ENCODE assay signal across 27 cellular contexts in genomic region chr20:46575794-46576495, GRCh38. TPM values are rescaled to one million over a fixed set of nuclear protein-coding genes. Genes with fewer than 3 reads are reported as not detected.
A peak's percentile ranks its signal among the peaks of the same experiment; 100 is the strongest.
DNase-seq lines count a peak whose midpoint lies in the region; ATAC-seq and TF ChIP-seq lines count a peak whose summit lies in the region.
"Had no signal": no experiment of that assay in that cellular context is flagged by ENCODE, and none has a peak within 500 bp of the region (broad histone marks: within the 10 kb centered on the region; RNA-seq: fewer than 3 reads in every experiment).

No MANE protein-coding gene starts in this region.

- no peaks in the 10 kb centered on the region for H4K20me1 ChIP-seq in BLaER1

- DNase-seq in RWPE2 (ENCODE audit: low spot score) (peak; percentile 55), neural crest cell (ENCODE audit: low read depth, low spot score) (no peak), immature natural killer cell (no peak), NCI-H1105 treated with DMSO at 0.1 percent for 48 hours (lab: John Stamatoyannopoulos, UW) (no peak)
- DNase-seq: activated CD4-positive, CD25-positive, alpha-beta regulatory T cell treated with anti-CD3 and anti-CD28 coated beads, Interleukin-2, amount 50 U/mL, for 72 hours; EL; head of caudate nucleus; kidney glomerular epithelial cell; NCI-H2029 treated with DMSO at 0.1 percent for 48 hours; NCI-H345; NCI-H82; nucleus accumbens; SHP77 treated with DMSO at 0.1 percent for 48 hours; stimulated activated CD4-positive, alpha-beta T cell treated with anti-CD3 and anti-CD28 coated beads, Interleukin-2, amount 100 ng/mL, for 24 hours; thyroid gland had no signal

- peak overlapping the region; percentile 19 for H3K27ac Mint-ChIP-seq in neural crest cell (ENCODE audit: unreplicated experiment)
- H3K27ac Mint-ChIP-seq in immature natural killer cell = no peak overlapping the region
- H3K27ac Mint-ChIP-seq: activated naive CD4-positive, alpha-beta T cell treated with anti-CD3 and anti-CD28 coated beads, Interleukin-2, amount 50 U/mL, for 72 hours; activated T-helper 1 cell treated with anti-CD3 and anti-CD28 coated beads, Interleukin-12 subunit alpha, Interleukin-12 subunit beta, Interleukin-2, Interleukin-4 antibody, amounts not matched to agents 30 ng/mL and 10 ng/mL and 1 ng/mL, durations not matched to agents 14 hours and 24 hours and 36 hours; stimulated activated memory B cell treated with anti-CD40 and anti-IgM and Interleukin-4, amounts not matched to agents 10 μg/mL and 1 μg/mL and 100 μg/mL, for 72 hours had no signal

- H3K9me3 Mint-ChIP-seq in neural crest cell = no peaks in the 10 kb centered on the region
- no peaks in the 10 kb centered on the region for H3K9me3 Mint-ChIP-seq in immature natural killer cell
- H3K9me3 Mint-ChIP-seq: activated naive CD4-positive, alpha-beta T cell treated with anti-CD3 and anti-CD28 coated beads, Interleukin-2, amount 50 U/mL, for 72 hours; activated T-helper 1 cell treated with anti-CD3 and anti-CD28 coated beads, Interleukin-12 subunit alpha, Interleukin-12 subunit beta, Interleukin-2, Interleukin-4 antibody, amounts not matched to agents 30 ng/mL and 10 ng/mL and 1 ng/mL, durations not matched to agents 14 hours and 24 hours and 36 hours; stimulated activated memory B cell treated with anti-CD40 and anti-IgM and Interleukin-4, amounts not matched to agents 10 μg/mL and 1 μg/mL and 100 μg/mL, for 72 hours had no signal

- POLR2A ChIA-PET in HEK293 (lab: Yijun Ruan, JAX) = interaction anchor here (0.6 kb wide), 1 partner anchor 553 kb away, joined by 3 read pairs; no protein-coding TSS in a partner anchor

- no peaks in the 10 kb centered on the region for H3K36me3 ChIP-seq in BLaER1
- H3K36me3 ChIP-seq in HEK293 (ENCODE audit: control insufficient read depth in 2 of 2, insufficient read depth in 1 of 2, low read length in 2 of 2) = no peaks in the 10 kb centered on the region
- no peaks in the 10 kb centered on the region for H3K36me3 ChIP-seq in RWPE2 (ENCODE audit: low read depth)
- H3K36me3 ChIP-seq: HAP-1, thyroid gland had no signal

- H3K4me3 Mint-ChIP-seq in neural crest cell (no peak overlapping the region), immature natural killer cell (no peak overlapping the region)
- H3K4me3 Mint-ChIP-seq: activated T-helper 1 cell treated with anti-CD3 and anti-CD28 coated beads, Interleukin-12 subunit alpha, Interleukin-12 subunit beta, Interleukin-2, Interleukin-4 antibody, amounts not matched to agents 30 ng/mL and 10 ng/mL and 1 ng/mL, durations not matched to agents 14 hours and 24 hours and 36 hours; stimulated activated memory B cell treated with anti-CD40 and anti-IgM and Interleukin-4, amounts not matched to agents 10 μg/mL and 1 μg/mL and 100 μg/mL, for 72 hours had no signal

- H3K4me1 Mint-ChIP-seq in neural crest cell (peaks cover 10% of the 10 kb centered on the region), immature natural killer cell (no peaks in the 10 kb centered on the region)

- CTCF ChIA-PET in HEK293 (lab: Yijun Ruan, JAX) = interaction anchor here (1.3 kb wide), 1 partner anchor 13 kb away, joined by 3 read pairs; no protein-coding TSS in a partner anchor

- H3K4me2 ChIP-seq in BLaER1 = peak overlapping the region; percentile 69

- H3K27me3 ChIP-seq in BLaER1 (no peaks in the 10 kb centered on the region), RWPE2 (ENCODE audit: insufficient read depth, poor library complexity, severe bottlenecking) (no peaks in the 10 kb centered on the region)
- H3K27me3 ChIP-seq: thyroid gland had no signal

- peaks cover 18% of the 10 kb centered on the region for H3K4me1 ChIP-seq in BLaER1
- no peaks in the 10 kb centered on the region for H3K4me1 ChIP-seq in HEK293 (ENCODE audit: control insufficient read depth, insufficient read depth, low read length)
- no peaks in the 10 kb centered on the region for H3K4me1 ChIP-seq in RWPE2 (ENCODE audit: insufficient read depth, poor library complexity, severe bottlenecking)
- H3K4me1 ChIP-seq: HAP-1 had no signal

- H3K27me3 Mint-ChIP-seq in neural crest cell (ENCODE audit: low read depth) (no peaks in the 10 kb centered on the region), immature natural killer cell (ENCODE audit: low read depth in 3 of 3) (peaks cover 8 to 9% (median 9%) of the 10 kb centered on the region in 3 donors)

- H3K27ac ChIP-seq in BLaER1 = no peak overlapping the region
- no peak overlapping the region for H3K27ac ChIP-seq in HEK293 (ENCODE audit: extremely low read depth, low read depth, low read length)
- no peak overlapping the region for H3K27ac ChIP-seq in RWPE2 (ENCODE audit: poor library complexity, severe bottlenecking)
- H3K27ac ChIP-seq: HL-60, skin epidermis, thyroid gland had no signal

- H3K36me3 Mint-ChIP-seq in neural crest cell (ENCODE audit: low read depth) (peaks cover 4% of the 10 kb centered on the region), immature natural killer cell (no peaks in the 10 kb centered on the region)
- H3K36me3 Mint-ChIP-seq: activated naive CD4-positive, alpha-beta T cell treated with anti-CD3 and anti-CD28 coated beads, Interleukin-2, amount 50 U/mL, for 72 hours; stimulated activated memory B cell treated with anti-CD40 and anti-IgM and Interleukin-4, amounts not matched to agents 10 μg/mL and 1 μg/mL and 100 μg/mL, for 72 hours had no signal

- ATAC-seq in RWPE2 (ENCODE audit: low read depth) (no peak), GM19023 (IDR thresholded peaks at IDR 0.05; ENCODE audit: unreplicated experiment) (no peak)
- ATAC-seq: stimulated activated memory B cell treated with anti-CD40 and anti-IgM and Interleukin-4, amounts not matched to agents 10 μg/mL and 1 μg/mL and 100 μg/mL, for 72 hours had no signal

- no peak for TF ChIP-seq CTCF in HEK293 (tag by site-specific recombination; IDR thresholded peaks at IDR 0.05)
- TF ChIP-seq CTCF in RWPE2 (IDR thresholded peaks at IDR 0.05; ENCODE audit: poor library complexity, severe bottlenecking) = no peak
- TF ChIP-seq CTCF in neural crest cell (conservative IDR thresholded peaks at IDR 0.05) = no peak

- H3K9me3 ChIP-seq in BLaER1 = peaks cover 2% of the 10 kb centered on the region; the same call in 1 of the 2 replicates
- H3K9me3 ChIP-seq in HEK293 (ENCODE audit: control insufficient read depth, insufficient read depth, low read depth, low read length) = no peaks in the 10 kb centered on the region
- no peaks in the 10 kb centered on the region for H3K9me3 ChIP-seq in RWPE2 (ENCODE audit: severe bottlenecking)
- H3K9me3 ChIP-seq: HAP-1, thyroid gland had no signal

- no peak overlapping the region for H3K9ac ChIP-seq in BLaER1

- no peak overlapping the region for H3K4me3 ChIP-seq in BLaER1
- no peak overlapping the region for H3K4me3 ChIP-seq in HEK293 (ENCODE audit: low read depth, low read length)
- no peak overlapping the region for H3K4me3 ChIP-seq in RWPE2 (ENCODE audit: severe bottlenecking)
- H3K4me3 ChIP-seq: HAP-1, skin epidermis, thyroid gland had no signal

TF ChIP-seq in HEK293, 187 proteins besides CTCF, POLR2A, EP300 and RAD21:
- TF ChIP-seq ZNF747 (tag by site-specific recombination; IDR thresholded peaks at IDR 0.05) (no peak), ZNF510 (tag by site-specific recombination; IDR thresholded peaks at IDR 0.05; ENCODE audit: insufficient replicate concordance) (no peak), SETDB1 (IDR thresholded peaks at IDR 0.05; ENCODE audit: insufficient read length, low read length) (no peak), GLIS2 (tag by site-specific recombination; IDR thresholded peaks at IDR 0.05) (no peak), ZSCAN30 (tag by site-specific recombination; IDR thresholded peaks at IDR 0.05) (no peak), ZFHX2 (tag by site-specific recombination; conservative IDR thresholded peaks at IDR 0.05) (peak; percentile 64), ZNF335 (tag by site-specific recombination; conservative IDR thresholded peaks at IDR 0.05) (no peak)
- TF ChIP-seq, protein P1, sequence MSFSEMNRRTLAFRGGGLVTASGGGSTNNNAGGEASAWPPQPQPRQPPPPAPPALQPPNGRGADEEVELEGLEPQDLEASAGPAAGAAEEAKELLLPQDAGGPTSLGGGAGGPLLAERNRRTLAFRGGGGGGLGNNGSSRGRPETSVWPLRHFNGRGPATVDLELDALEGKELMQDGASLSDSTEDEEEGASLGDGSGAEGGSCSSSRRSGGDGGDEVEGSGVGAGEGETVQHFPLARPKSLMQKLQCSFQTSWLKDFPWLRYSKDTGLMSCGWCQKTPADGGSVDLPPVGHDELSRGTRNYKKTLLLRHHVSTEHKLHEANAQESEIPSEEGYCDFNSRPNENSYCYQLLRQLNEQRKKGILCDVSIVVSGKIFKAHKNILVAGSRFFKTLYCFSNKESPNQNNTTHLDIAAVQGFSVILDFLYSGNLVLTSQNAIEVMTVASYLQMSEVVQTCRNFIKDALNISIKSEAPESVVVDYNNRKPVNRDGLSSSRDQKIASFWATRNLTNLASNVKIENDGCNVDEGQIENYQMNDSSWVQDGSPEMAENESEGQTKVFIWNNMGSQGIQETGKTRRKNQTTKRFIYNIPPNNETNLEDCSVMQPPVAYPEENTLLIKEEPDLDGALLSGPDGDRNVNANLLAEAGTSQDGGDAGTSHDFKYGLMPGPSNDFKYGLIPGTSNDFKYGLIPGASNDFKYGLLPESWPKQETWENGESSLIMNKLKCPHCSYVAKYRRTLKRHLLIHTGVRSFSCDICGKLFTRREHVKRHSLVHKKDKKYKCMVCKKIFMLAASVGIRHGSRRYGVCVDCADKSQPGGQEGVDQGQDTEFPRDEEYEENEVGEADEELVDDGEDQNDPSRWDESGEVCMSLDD (tag by site-specific recombination; IDR thresholded peaks at IDR 0.05) = no peak

RNA-seq across cellular contexts. Expression of gene OCSTAMP, which starts 25.5 kb away (rescaled TPM):
- total RNA-seq in neural crest cell = 0.14 and 0.26 TPM in 2 replicates
- polyA plus RNA-seq in immature natural killer cell = not detected
- total RNA-seq: lung microvascular endothelial cell, pulmonary artery endothelial cell, thyroid gland had no signal
- polyA plus RNA-seq: AG04450 had no signal
